8 cellular contexts compared by ENCODE assay signal in the genomic region with DNA sequence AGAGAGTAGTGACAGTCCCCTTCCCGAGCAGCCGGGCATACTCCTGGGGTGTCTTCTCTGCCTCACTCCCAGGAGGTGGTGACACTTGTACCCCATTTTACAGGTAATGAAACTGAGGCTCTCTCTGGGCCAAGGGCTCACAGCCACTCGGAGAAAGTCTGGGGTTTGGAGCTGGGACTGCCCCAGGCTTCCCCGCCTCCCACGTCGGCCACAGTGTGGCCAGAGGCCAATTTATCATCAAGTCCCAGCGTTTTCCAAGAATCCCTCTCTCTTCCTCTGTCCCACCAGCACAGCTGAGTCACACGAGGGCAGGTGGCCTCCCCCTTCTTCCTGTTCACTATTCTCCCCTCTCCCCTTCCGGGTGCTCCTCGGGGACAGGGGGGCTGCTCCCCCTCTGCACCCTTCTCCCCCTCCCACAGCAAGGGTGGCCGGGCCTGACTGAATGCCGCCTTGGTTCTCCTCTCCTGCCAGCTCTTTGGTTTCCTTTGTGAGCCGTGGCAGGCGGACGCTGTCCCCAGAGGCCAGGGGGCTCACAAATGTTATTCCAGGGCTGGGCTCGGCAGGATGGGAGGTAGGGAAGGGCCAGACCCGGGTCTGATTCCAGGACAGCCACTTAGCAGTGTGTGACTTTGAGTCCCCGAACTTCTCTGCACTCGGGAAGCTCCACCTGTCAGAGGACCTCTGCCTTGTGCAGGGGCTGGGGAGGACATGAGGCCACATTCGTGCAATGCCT. TPM values are rescaled to one million over a fixed set of nuclear protein-coding genes. Genes with fewer than 3 reads are reported as not detected.
DNase-seq lines count a peak whose midpoint lies in the region; ATAC-seq and TF ChIP-seq lines count a peak whose summit lies in the region.

No MANE protein-coding gene starts in this region.

- no peaks in the 10 kb centered on the region for H3K27me3 ChIP-seq in RWPE2 (ENCODE audit: insufficient read depth, poor library complexity, severe bottlenecking)

- DNase-seq in GM10248 (ENCODE audit: extremely low spot score) (peak; percentile 67), RWPE2 (ENCODE audit: low spot score) (no peak), epidermal melanocyte (ENCODE audit: insufficient read length, low spot score) (peak; percentile 43), neural crest cell (ENCODE audit: low read depth, low spot score) (peak; percentile 48), NCI-H2081 treated with DMSO at 0.1 percent for 48 hours (lab: John Stamatoyannopoulos, UW) (no peak)

- peaks cover 33% of the 10 kb centered on the region for H3K27me3 Mint-ChIP-seq in neural crest cell (ENCODE audit: low read depth)

- no peak overlapping the region for H3K27ac Mint-ChIP-seq in neural crest cell (ENCODE audit: unreplicated experiment)

- POLR2A ChIA-PET in GM10248 (lab: Yijun Ruan, JAX), result interaction anchor here (0.5 kb wide), 1 partner anchor 10 kb away, joined by 6 read pairs; no protein-coding TSS in a partner anchor

- peak overlapping the region; percentile 95 for H3K27ac ChIP-seq in RWPE2 (ENCODE audit: poor library complexity, severe bottlenecking)

- H3K9me3 ChIP-seq in RWPE2 (ENCODE audit: severe bottlenecking), result no peaks in the 10 kb centered on the region

- no peaks in the 10 kb centered on the region for H3K36me3 Mint-ChIP-seq in neural crest cell (ENCODE audit: low read depth)

- CTCF ChIA-PET in GM10248 (lab: Yijun Ruan, JAX), result interaction anchor here (1.0 kb wide), 1 partner anchor 100 kb away, joined by 3 read pairs; no protein-coding TSS in a partner anchor

- H3K36me3 ChIP-seq in RWPE2 (ENCODE audit: low read depth), result no peaks in the 10 kb centered on the region

- no peak overlapping the region for H3K4me3 ChIP-seq in RWPE2 (ENCODE audit: severe bottlenecking)

- ATAC-seq in RWPE2 (ENCODE audit: low read depth) (peak; percentile 56), GM18520 (IDR thresholded peaks at IDR 0.05; ENCODE audit: unreplicated experiment) (no peak), HG03457 (IDR thresholded peaks at IDR 0.05; ENCODE audit: unreplicated experiment) (no peak), GM21528 (IDR thresholded peaks at IDR 0.05; ENCODE audit: low FRiP score, unreplicated experiment) (no peak)

- H3K4me1 ChIP-seq in RWPE2 (ENCODE audit: insufficient read depth, poor library complexity, severe bottlenecking), result peaks cover 17% of the 10 kb centered on the region

- H3K9me3 Mint-ChIP-seq in neural crest cell, result no peaks in the 10 kb centered on the region

- TF ChIP-seq CTCF in GM10248 (IDR thresholded peaks at IDR 0.05; ENCODE audit: control extremely low read depth, extremely low read depth, low read depth, missing control alignments) (no peak), RWPE2 (IDR thresholded peaks at IDR 0.05; ENCODE audit: poor library complexity, severe bottlenecking) (no peak), neural crest cell (conservative IDR thresholded peaks at IDR 0.05) (no peak)

- H3K4me3 Mint-ChIP-seq in neural crest cell, result no peak overlapping the region

- H3K4me1 Mint-ChIP-seq in neural crest cell, result peaks cover 8% of the 10 kb centered on the region

RNA-seq across cellular contexts. Expression of a gene that starts 17.7 kb away (rescaled TPM):
- total RNA-seq in neural crest cell, result 24.0 and 26.5 TPM in 2 replicates

RNA-seq across cellular contexts. Expression of a gene that starts 52.7 kb away (rescaled TPM):
- 77.0 and 80.4 TPM in 2 replicates for total RNA-seq in neural crest cell

Comparison
In these comparisons a context has a peak if more than half of its experiments do, and no peak if none do; other contexts are left out.
1. DNase-seq: peak in GM10248 (single experiment), epidermal melanocyte (single experiment) and neural crest cell (single experiment); none in RWPE2 (single experiment) and NCI-H2081 treated with DMSO at 0.1 percent for 48 hours (single experiment).